Comparison of ENCODE assay signal across 17 cellular contexts in the genomic region with DNA sequence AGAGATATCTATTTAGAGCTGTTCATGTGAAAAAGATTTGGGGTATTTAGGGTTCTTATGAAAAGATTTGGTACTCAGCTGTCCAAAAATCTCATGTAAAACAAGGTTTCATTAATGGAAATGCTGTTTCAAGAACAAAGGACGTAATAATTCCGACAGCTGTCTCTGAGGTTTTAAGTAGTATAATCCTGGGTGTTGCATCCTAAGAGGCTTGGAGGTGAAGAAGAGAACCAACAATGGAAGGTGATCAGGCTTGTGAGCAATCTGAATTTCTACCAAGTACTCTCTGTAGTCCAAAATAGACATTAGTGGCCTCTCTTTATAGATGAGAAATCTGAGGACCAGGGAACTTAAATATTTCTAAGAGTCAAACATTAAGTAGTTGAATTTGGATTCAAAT.
"Had no signal": no experiment of that assay in that cellular context is flagged by ENCODE, and none has a peak within 500 bp of the region (broad histone marks: within the 10 kb centered on the region; RNA-seq: fewer than 3 reads in every experiment).

No MANE protein-coding gene starts in this region.

- ATAC-seq: gastrocnemius medialis; left lobe of liver; naive thymus-derived CD4-positive, alpha-beta T cell; right lobe of liver; stimulated activated memory B cell treated with anti-CD40 and anti-IgM and Interleukin-4, amounts not matched to agents 10 μg/mL and 1 μg/mL and 100 μg/mL, for 72 hours; stimulated activated naive CD8-positive, alpha-beta T cell treated with anti-CD3 and anti-CD28 coated beads, Interleukin-15, Interleukin-2, amounts not matched to agents 100 U/mL and 50 U/mL, for 24 hours had no signal

- DNase-seq: dorsolateral prefrontal cortex; effector CD4-positive, alpha-beta T cell; gastrocnemius medialis; head of caudate nucleus; kidney; mucosa of descending colon; naive thymus-derived CD4-positive, alpha-beta T cell; right lobe of liver; stimulated activated CD4-positive, alpha-beta T cell treated with anti-CD3 and anti-CD28 coated beads, Interleukin-4, amount 100 ng/mL, for 4 hours; stimulated activated naive CD8-positive, alpha-beta T cell treated with anti-CD3 and anti-CD28 coated beads, Interleukin-15, Interleukin-2, amounts not matched to agents 100 U/mL and 50 U/mL, for 24 hours; substantia nigra; testis; tibial artery had no signal

- H3K9me3 ChIP-seq: gastrocnemius medialis, mucosa of descending colon, right lobe of liver, testis, tibial artery had no signal

- H3K9ac ChIP-seq: neural progenitor cell, parathyroid adenoma had no signal

- H3K4me3 ChIP-seq: dorsolateral prefrontal cortex, gastrocnemius medialis, mucosa of descending colon, neural progenitor cell, right lobe of liver, testis, tibial artery had no signal

- H3K27ac ChIP-seq: dorsolateral prefrontal cortex, neural progenitor cell, parathyroid adenoma, right lobe of liver, tibial artery had no signal

- H3K4me1 ChIP-seq: parathyroid adenoma, right lobe of liver had no signal

- H3K4me2 ChIP-seq: neural progenitor cell had no signal

- H3K79me2 ChIP-seq: parathyroid adenoma had no signal

- H2AFZ ChIP-seq: neural progenitor cell, parathyroid adenoma had no signal

- H3K27me3 ChIP-seq: dorsolateral prefrontal cortex, gastrocnemius medialis, neural progenitor cell, right lobe of liver, testis, tibial artery had no signal

- H3K36me3 ChIP-seq: gastrocnemius medialis, neural progenitor cell, right lobe of liver, tibial artery had no signal
